Comparison of ENCODE assay signal across 24 cellular contexts in the genomic region with DNA sequence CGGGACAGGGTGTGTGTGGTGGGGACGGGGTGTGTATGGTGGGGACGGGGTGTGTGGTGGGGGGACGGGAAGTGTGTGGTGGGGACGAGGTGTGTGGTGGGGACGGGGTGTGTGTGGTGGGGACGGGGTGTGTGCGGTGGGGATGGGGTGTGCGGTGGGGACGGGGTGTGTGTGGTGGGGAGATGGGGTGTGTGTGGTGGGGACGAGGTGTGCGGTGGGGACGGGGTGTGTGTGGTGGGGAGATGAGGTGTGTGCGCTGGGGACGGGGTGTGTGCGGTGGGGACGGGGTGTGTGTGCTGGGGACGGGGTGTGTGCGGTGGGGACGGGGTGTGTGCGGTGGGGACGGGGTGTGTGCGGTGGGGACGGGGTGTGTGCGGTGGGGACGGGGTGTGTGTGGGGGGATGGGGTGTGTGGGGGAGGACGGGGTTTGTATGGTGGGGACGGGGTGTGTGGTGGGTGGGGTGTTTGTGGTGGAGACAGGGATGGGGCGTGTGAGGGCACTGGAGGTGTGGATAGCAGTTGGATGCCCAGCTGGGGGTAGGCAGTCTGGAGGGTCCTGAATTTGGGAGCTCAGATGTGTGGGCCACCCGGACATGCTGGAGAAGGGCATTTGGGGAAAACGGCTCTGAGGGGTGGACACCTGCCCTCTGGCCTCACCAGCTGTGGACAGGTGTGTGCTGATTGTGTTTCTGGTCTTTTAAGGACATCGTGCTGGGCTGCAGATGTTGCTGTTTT. TPM values are rescaled to one million over a fixed set of nuclear protein-coding genes. Genes with fewer than 3 reads are reported as not detected.
DNase-seq lines count a peak whose midpoint lies in the region; ATAC-seq and TF ChIP-seq lines count a peak whose summit lies in the region.
"Had no signal": no experiment of that assay in that cellular context is flagged by ENCODE, and none has a peak within 500 bp of the region (broad histone marks: within the 10 kb centered on the region; RNA-seq: fewer than 3 reads in every experiment).

No MANE protein-coding gene starts in this region.

- H3K27me3 Mint-ChIP-seq in activated T-cell treated with anti-CD3 and anti-CD28 coated beads, Interleukin-2, amount 50 U/mL, for 72 hours (ENCODE audit: low read depth), result no peaks in the 10 kb centered on the region
- H3K27me3 Mint-ChIP-seq in effector memory CD8-positive, alpha-beta T cell, result no peaks in the 10 kb centered on the region
- H3K27me3 Mint-ChIP-seq: CD4-positive, alpha-beta T cell had no signal

- no peak for TF ChIP-seq CTCF in HEK293 (tag by site-specific recombination; IDR thresholded peaks at IDR 0.05)

- no peaks in the 10 kb centered on the region for H3K36me3 Mint-ChIP-seq in activated T-cell treated with anti-CD3 and anti-CD28 coated beads, Interleukin-2, amount 50 U/mL, for 72 hours (ENCODE audit: insufficient read depth in 2 of 2)
- H3K36me3 Mint-ChIP-seq in effector memory CD8-positive, alpha-beta T cell (ENCODE audit: insufficient read depth), result peaks cover 44% of the 10 kb centered on the region
- H3K36me3 Mint-ChIP-seq in stimulated activated effector memory CD8-positive, alpha-beta T cell treated with anti-CD3 and anti-CD28 coated beads, Interleukin-12 subunit alpha, Interleukin-12 subunit beta, amount 100 ng/mL, for 72 hours, result no peaks in the 10 kb centered on the region

- no peak overlapping the region for H3K4me3 Mint-ChIP-seq in activated T-cell treated with anti-CD3 and anti-CD28 coated beads, Interleukin-2, amount 50 U/mL, for 72 hours
- H3K4me3 Mint-ChIP-seq in effector memory CD8-positive, alpha-beta T cell, result no peak overlapping the region
- no peak overlapping the region for H3K4me3 Mint-ChIP-seq in stimulated activated effector memory CD8-positive, alpha-beta T cell treated with anti-CD3 and anti-CD28 coated beads, Interleukin-12 subunit alpha, Interleukin-12 subunit beta, amount 100 ng/mL, for 72 hours
- H3K4me3 Mint-ChIP-seq: CD4-positive, alpha-beta T cell; GM23338; H9; HFFc6 had no signal

- no peak overlapping the region for H3K4me3 ChIP-seq in HEK293 (ENCODE audit: low read depth, low read length)
- H3K4me3 ChIP-seq: A549; BLaER1 treated with 17β-estradiol and CSF1 and Interleukin-3, amounts not matched to agents 10 nM and 100 nM; GM23338 had no signal

- no peak overlapping the region for H3K27ac ChIP-seq in HEK293 (ENCODE audit: extremely low read depth, low read depth, low read length)
- H3K27ac ChIP-seq: A549; BLaER1 treated with 17β-estradiol and CSF1 and Interleukin-3, amounts not matched to agents 10 nM and 100 nM had no signal

- POLR2A ChIA-PET in HEK293 (lab: Yijun Ruan, JAX), result interaction anchor here (0.6 kb wide), 1 partner anchor 228 kb away, joined by 7 read pairs; no protein-coding TSS in a partner anchor

- DNase-seq in activated T-cell treated with anti-CD3 and anti-CD28 coated beads, Interleukin-2, amount 50 U/mL, for 72 hours, result no peak
- DNase-seq in activated T-cell treated with anti-CD3 and anti-CD28 coated beads for 4 hours, result no peak
- no peak for DNase-seq in effector memory CD8-positive, alpha-beta T cell
- DNase-seq in stimulated activated effector memory CD8-positive, alpha-beta T cell treated with anti-CD3 and anti-CD28 coated beads, Interleukin-12 subunit alpha, Interleukin-12 subunit beta, amount 100 ng/mL, for 72 hours (ENCODE audit: low spot score in 2 of 2), result no peak
- no peak for DNase-seq in stimulated activated naive CD4-positive, alpha-beta T cell (lab: John Stamatoyannopoulos, UW)
- DNase-seq in stimulated activated CD8-positive, alpha-beta memory T cell treated with anti-CD3 and anti-CD28 coated beads, Interleukin-4, amount 100 ng/mL, for 48 hours, result no peak
- DNase-seq: AML-193; CD4-positive, alpha-beta T cell; DMS53; H9; HFFc6; KBM-7; MV-4-11; NCI-H1105; NCI-H1436 treated with DMSO at 0.1 percent for 48 hours; NCI-H1930; NCI-H446; NCI-H524 treated with DMSO at 0.1 percent for 48 hours; NCI-H774; SIG-M5 had no signal

- H3K9me3 Mint-ChIP-seq in activated T-cell treated with anti-CD3 and anti-CD28 coated beads, Interleukin-2, amount 50 U/mL, for 72 hours, result no peaks in the 10 kb centered on the region
- H3K9me3 Mint-ChIP-seq in effector memory CD8-positive, alpha-beta T cell, result no peaks in the 10 kb centered on the region
- no peaks in the 10 kb centered on the region for H3K9me3 Mint-ChIP-seq in stimulated activated effector memory CD8-positive, alpha-beta T cell treated with anti-CD3 and anti-CD28 coated beads, Interleukin-12 subunit alpha, Interleukin-12 subunit beta, amount 100 ng/mL, for 72 hours
- H3K9me3 Mint-ChIP-seq: CD4-positive, alpha-beta T cell; GM23338; H9; HFFc6 had no signal

- no peaks in the 10 kb centered on the region for H3K36me3 ChIP-seq in HEK293 (ENCODE audit: control insufficient read depth in 2 of 2, insufficient read depth in 1 of 2, low read length in 2 of 2)

- CTCF ChIA-PET in HEK293 (lab: Yijun Ruan, JAX), result interaction anchor here (0.8 kb wide), 1 partner anchor 52 kb away, joined by 4 read pairs; no protein-coding TSS in a partner anchor

- H3K4me1 Mint-ChIP-seq in activated T-cell treated with anti-CD3 and anti-CD28 coated beads, Interleukin-2, amount 50 U/mL, for 72 hours (ENCODE audit: low read depth), result peaks cover 14% of the 10 kb centered on the region
- H3K4me1 Mint-ChIP-seq in effector memory CD8-positive, alpha-beta T cell (ENCODE audit: low read depth in 2 of 2), result peaks cover 23 to 35% of the 10 kb centered on the region in 2 donors
- peaks cover 19% of the 10 kb centered on the region for H3K4me1 Mint-ChIP-seq in stimulated activated effector memory CD8-positive, alpha-beta T cell treated with anti-CD3 and anti-CD28 coated beads, Interleukin-12 subunit alpha, Interleukin-12 subunit beta, amount 100 ng/mL, for 72 hours
- H3K4me1 Mint-ChIP-seq: GM23338, H9 had no signal

- H3K9me3 ChIP-seq in HEK293 (ENCODE audit: control insufficient read depth, insufficient read depth, low read depth, low read length), result no peaks in the 10 kb centered on the region
- H3K9me3 ChIP-seq: A549; BLaER1 treated with 17β-estradiol and CSF1 and Interleukin-3, amounts not matched to agents 10 nM and 100 nM had no signal

- peak overlapping the region; percentile 45 for H3K27ac Mint-ChIP-seq in activated T-cell treated with anti-CD3 and anti-CD28 coated beads, Interleukin-2, amount 50 U/mL, for 72 hours
- H3K27ac Mint-ChIP-seq in effector memory CD8-positive, alpha-beta T cell, result peak overlapping the region in 1 of 2 donors; percentile 55
- peak overlapping the region; percentile 40 for H3K27ac Mint-ChIP-seq in stimulated activated effector memory CD8-positive, alpha-beta T cell treated with anti-CD3 and anti-CD28 coated beads, Interleukin-12 subunit alpha, Interleukin-12 subunit beta, amount 100 ng/mL, for 72 hours
- H3K27ac Mint-ChIP-seq: CD4-positive, alpha-beta T cell; GM23338; H9; HFFc6 had no signal

- H3K4me1 ChIP-seq in HEK293 (ENCODE audit: control insufficient read depth, insufficient read depth, low read length), result no peaks in the 10 kb centered on the region
- H3K4me1 ChIP-seq: A549 had no signal

- ATAC-seq in activated T-cell treated with anti-CD3 and anti-CD28 coated beads, Interleukin-2, amount 50 U/mL, for 72 hours (replicated peaks in 1 of 2), result no peak
- peak; percentile 33 for ATAC-seq in effector memory CD8-positive, alpha-beta T cell (replicated peaks)
- no peak for ATAC-seq in stimulated activated effector memory CD8-positive, alpha-beta T cell treated with anti-CD3 and anti-CD28 coated beads, Interleukin-12 subunit alpha, Interleukin-12 subunit beta, amount 100 ng/mL, for 72 hours
- ATAC-seq: GM23338 had no signal

TF ChIP-seq in HEK293, 187 proteins besides CTCF, POLR2A, EP300 and RAD21:
- TF ChIP-seq KLF1 (tag by site-specific recombination; IDR thresholded peaks at IDR 0.05) (peak; percentile 93), ZNF174 (tag by site-specific recombination; IDR thresholded peaks at IDR 0.05) (no peak)
TF ChIP-seq in HEK293: peak in this region for 1.

RNA-seq across cellular contexts. Expression of a gene that starts 16.9 kb away (rescaled TPM):
- total RNA-seq in activated T-cell treated with anti-CD3 and anti-CD28 coated beads, Interleukin-2, amount 50 U/mL, for 72 hours, result 1 to 10 TPM; 9.1 TPM

RNA-seq across cellular contexts. Expression of a gene that starts 25.4 kb away (rescaled TPM):
- 10 to 100 TPM; 25.0 to 27.7 TPM for total RNA-seq in activated T-cell treated with anti-CD3 and anti-CD28 coated beads, Interleukin-2, amount 50 U/mL, for 72 hours

RNA-seq across cellular contexts. Expression of a gene that starts 32.7 kb away (rescaled TPM):
- under 1 TPM; 0.77 to 0.93 TPM for total RNA-seq in activated T-cell treated with anti-CD3 and anti-CD28 coated beads, Interleukin-2, amount 50 U/mL, for 72 hours

RNA-seq across cellular contexts. Expression of a gene that starts 42.4 kb away (rescaled TPM):
- total RNA-seq in activated T-cell treated with anti-CD3 and anti-CD28 coated beads, Interleukin-2, amount 50 U/mL, for 72 hours, result 100 to 1,000 TPM; 130 to 148 TPM
